ENCODE assay signal across 16 cellular contexts in genomic region chr18:26057208-26057821, GRCh38. TPM values are rescaled to one million over a fixed set of nuclear protein-coding genes. Genes with fewer than 3 reads are reported as not detected.
DNase-seq lines count a peak whose midpoint lies in the region; ATAC-seq and TF ChIP-seq lines count a peak whose summit lies in the region.
"Had no signal": no experiment of that assay in that cellular context is flagged by ENCODE, and none has a peak within 500 bp of the region (broad histone marks: within the 10 kb centered on the region; RNA-seq: fewer than 3 reads in every experiment).

No MANE protein-coding gene starts in this region.

- no peak overlapping the region for H3K23ac ChIP-seq in neuronal stem cell (ENCODE audit: low read depth, low read length, poor library complexity)

- H3K79me1 ChIP-seq in neuronal stem cell (ENCODE audit: low read depth, low read length) = peaks cover 3% of the 10 kb centered on the region

- H3K4me3 ChIP-seq in left ventricle myocardium inferior (peak overlapping the region; percentile 13), neuronal stem cell (ENCODE audit: low read length in 2 of 2) (no peak overlapping the region)
- H3K4me3 ChIP-seq: pancreas, SK-N-MC, vagina had no signal

- no peak overlapping the region for H2BK12ac ChIP-seq in neuronal stem cell (ENCODE audit: low read length)

- H3K4me1 Mint-ChIP-seq in activated T-cell treated with anti-CD3 and anti-CD28 coated beads, Interleukin-2, amount 50 U/mL, for 4 hours (ENCODE audit: low read depth) = peaks cover 21% of the 10 kb centered on the region

- no peaks in the 10 kb centered on the region for H3K9me3 Mint-ChIP-seq in activated T-cell treated with anti-CD3 and anti-CD28 coated beads, Interleukin-2, amount 50 U/mL, for 4 hours
- H3K9me3 Mint-ChIP-seq: activated CD4-positive, alpha-beta T cell treated with anti-CD3 and anti-CD28 coated beads, Interleukin-2, amount 10 ng/mL, durations not matched to agents 7 days and 5 days; CD8-positive, alpha-beta memory T cell had no signal

- H3K4me1 ChIP-seq in left ventricle myocardium inferior (peaks cover 41% of the 10 kb centered on the region), neuronal stem cell (ENCODE audit: control insufficient read depth in 2 of 2, insufficient read depth in 1 of 2, low read depth in 1 of 2, low read length in 2 of 2) (peaks cover 4 to 28% of the 10 kb centered on the region in 2 donors)
- H3K4me1 ChIP-seq: vagina had no signal

- H3K27ac ChIP-seq in left ventricle myocardium inferior (replicated peaks) = peak overlapping the region; percentile 66
- H3K27ac ChIP-seq in neuronal stem cell (replicated peaks; ENCODE audit: low read length) = no peak overlapping the region
- H3K27ac ChIP-seq: pancreas, SK-N-MC, vagina had no signal

- no peak overlapping the region for H2AK5ac ChIP-seq in neuronal stem cell (ENCODE audit: low read depth, low read length)

- no peak overlapping the region for H3K14ac ChIP-seq in neuronal stem cell (ENCODE audit: low read length)

- WGBS in neuronal stem cell (ENCODE audit: extremely low coverage in 2 of 2, insufficient read length in 2 of 2, insufficient replicate concordance in 1 of 2), 2 donors = no CpG with 5 or more reads among the region's 9 CpGs

- H3K4me3 Mint-ChIP-seq in activated T-cell treated with anti-CD3 and anti-CD28 coated beads, Interleukin-2, amount 50 U/mL, for 4 hours = no peak overlapping the region
- H3K4me3 Mint-ChIP-seq: activated CD4-positive, alpha-beta T cell treated with anti-CD3 and anti-CD28 coated beads, Interleukin-2, amount 10 ng/mL, durations not matched to agents 7 days and 5 days; CD8-positive, alpha-beta memory T cell had no signal

- H3K4ac ChIP-seq in neuronal stem cell (ENCODE audit: low read length) = no peak overlapping the region

- DNase-seq in activated T-cell treated with anti-CD3 and anti-CD28 coated beads, Interleukin-2, amount 50 U/mL, for 4 hours = no peak
- DNase-seq in activated T-cell treated with anti-CD3 and anti-CD28 coated beads for 4 hours (no peak), amniotic epithelial cell (ENCODE audit: low read depth) (peak; percentile 60), left ventricle myocardium inferior (no peak), neuronal stem cell (ENCODE audit: low spot score) (peak; percentile 1), Kasumi-1 (lab: John Stamatoyannopoulos, UW) (no peak), NCI-H187 treated with DMSO at 0.1 percent for 48 hours (lab: John Stamatoyannopoulos, UW) (no peak)
- no peak for DNase-seq in effector CD8-positive, alpha-beta T cell (lab: John Stamatoyannopoulos, UW)
- DNase-seq: activated CD4-positive, alpha-beta T cell treated with anti-CD3 and anti-CD28 coated beads, Interleukin-2, amount 10 ng/mL, durations not matched to agents 7 days and 5 days; CD8-positive, alpha-beta memory T cell; midbrain; NCI-H1694 treated with DMSO at 0.1 percent for 48 hours; pancreas; small intestine had no signal

- H3K9ac ChIP-seq in neuronal stem cell (ENCODE audit: low read depth, low read length, poor library complexity) = no peak overlapping the region

- H4K91ac ChIP-seq in neuronal stem cell (ENCODE audit: low read depth, low read length, poor library complexity) = peak overlapping the region; percentile 3

- TF ChIP-seq CTCF in left ventricle myocardium inferior (IDR thresholded peaks at IDR 0.05; ENCODE audit: borderline replicate concordance) = no peak

- no peak overlapping the region for H3K4me2 ChIP-seq in neuronal stem cell (ENCODE audit: insufficient read depth, low read length, poor library complexity, severe bottlenecking)

- no peak overlapping the region for H2BK15ac ChIP-seq in neuronal stem cell (ENCODE audit: low read length)

- no peak overlapping the region for H2AFZ ChIP-seq in neuronal stem cell (ENCODE audit: low read length)

- H2BK5ac ChIP-seq in neuronal stem cell (ENCODE audit: low read length) = no peak overlapping the region

- no peak overlapping the region for H4K8ac ChIP-seq in neuronal stem cell (ENCODE audit: low read depth, low read length)

- intact Hi-C loops in left ventricle myocardium inferior (cut with micrococcal nuclease) = no loop called here

- H3K27me3 ChIP-seq in left ventricle myocardium inferior (ENCODE audit: low read depth) (no peaks in the 10 kb centered on the region), neuronal stem cell (ENCODE audit: control insufficient read depth in 3 of 3, insufficient read depth in 3 of 3, low read depth in 1 of 3, low read length in 3 of 3) (no peaks in the 10 kb centered on the region)
- H3K27me3 ChIP-seq: pancreas, vagina had no signal

- H3K36me3 ChIP-seq in left ventricle myocardium inferior = peaks cover 43% of the 10 kb centered on the region
- H3K36me3 ChIP-seq in neuronal stem cell (replicated peaks in 1 of 2; ENCODE audit: control insufficient read depth in 2 of 2, insufficient read depth in 2 of 2, low read length in 2 of 2) = peaks cover 9 to 61% of the 10 kb centered on the region in 2 donors
- H3K36me3 ChIP-seq: pancreas had no signal

- ATAC-seq in activated T-cell treated with anti-CD3 and anti-CD28 coated beads, Interleukin-2, amount 50 U/mL, for 4 hours = peak; percentile 37 to 54

- peak overlapping the region; percentile 13 for H3K18ac ChIP-seq in neuronal stem cell (ENCODE audit: low read length)

- peaks cover 31% of the 10 kb centered on the region for H3K36me3 Mint-ChIP-seq in activated T-cell treated with anti-CD3 and anti-CD28 coated beads, Interleukin-2, amount 50 U/mL, for 4 hours (ENCODE audit: insufficient read depth)

- H3K9me3 ChIP-seq in left ventricle myocardium inferior (replicated peaks) = no peaks in the 10 kb centered on the region
- H3K9me3 ChIP-seq in neuronal stem cell (replicated peaks in 1 of 2; ENCODE audit: control insufficient read depth in 2 of 2, insufficient read depth in 1 of 2, low read depth in 1 of 2, low read length in 2 of 2) = peaks cover 0 to 3% of the 10 kb centered on the region in 2 donors
- H3K9me3 ChIP-seq: pancreas, vagina had no signal

- H2BK120ac ChIP-seq in neuronal stem cell (ENCODE audit: low read depth, low read length) = no peak overlapping the region

- H3K27me3 Mint-ChIP-seq in activated T-cell treated with anti-CD3 and anti-CD28 coated beads, Interleukin-2, amount 50 U/mL, for 4 hours (ENCODE audit: low read depth) = no peaks in the 10 kb centered on the region
- H3K27me3 Mint-ChIP-seq: activated CD4-positive, alpha-beta T cell treated with anti-CD3 and anti-CD28 coated beads, Interleukin-2, amount 10 ng/mL, durations not matched to agents 7 days and 5 days; CD8-positive, alpha-beta memory T cell had no signal

RNA-seq across cellular contexts. Expression of gene SS18, which starts 33.1 kb away (rescaled TPM):
- total RNA-seq in activated T-cell treated with anti-CD3 and anti-CD28 coated beads, Interleukin-2, amount 50 U/mL, for 4 hours = 10 to 100 TPM; 56.7 to 62.9 (median 59.3) TPM
- 31.0 TPM for total RNA-seq in left ventricle myocardium inferior
- 55.4 TPM for polyA plus RNA-seq in neuronal stem cell (2013, experiment 1 of 2)
- polyA plus RNA-seq in neuronal stem cell (2013, experiment 2 of 2) = 55.7 TPM

Comparison
In these comparisons a context has a peak if more than half of its experiments do, and no peak if none do; other contexts are left out.
1. DNase-seq: peak in amniotic epithelial cell (single experiment) and neuronal stem cell (single experiment); none in activated T-cell treated with anti-CD3 and anti-CD28 coated beads, Interleukin-2, amount 50 U/mL, for 4 hours (single experiment), activated T-cell treated with anti-CD3 and anti-CD28 coated beads for 4 hours (single experiment), left ventricle myocardium inferior (single experiment), effector CD8-positive, alpha-beta T cell (single experiment), Kasumi-1 (0 of 2) and NCI-H187 treated with DMSO at 0.1 percent for 48 hours (single experiment).